In the genomic region with DNA sequence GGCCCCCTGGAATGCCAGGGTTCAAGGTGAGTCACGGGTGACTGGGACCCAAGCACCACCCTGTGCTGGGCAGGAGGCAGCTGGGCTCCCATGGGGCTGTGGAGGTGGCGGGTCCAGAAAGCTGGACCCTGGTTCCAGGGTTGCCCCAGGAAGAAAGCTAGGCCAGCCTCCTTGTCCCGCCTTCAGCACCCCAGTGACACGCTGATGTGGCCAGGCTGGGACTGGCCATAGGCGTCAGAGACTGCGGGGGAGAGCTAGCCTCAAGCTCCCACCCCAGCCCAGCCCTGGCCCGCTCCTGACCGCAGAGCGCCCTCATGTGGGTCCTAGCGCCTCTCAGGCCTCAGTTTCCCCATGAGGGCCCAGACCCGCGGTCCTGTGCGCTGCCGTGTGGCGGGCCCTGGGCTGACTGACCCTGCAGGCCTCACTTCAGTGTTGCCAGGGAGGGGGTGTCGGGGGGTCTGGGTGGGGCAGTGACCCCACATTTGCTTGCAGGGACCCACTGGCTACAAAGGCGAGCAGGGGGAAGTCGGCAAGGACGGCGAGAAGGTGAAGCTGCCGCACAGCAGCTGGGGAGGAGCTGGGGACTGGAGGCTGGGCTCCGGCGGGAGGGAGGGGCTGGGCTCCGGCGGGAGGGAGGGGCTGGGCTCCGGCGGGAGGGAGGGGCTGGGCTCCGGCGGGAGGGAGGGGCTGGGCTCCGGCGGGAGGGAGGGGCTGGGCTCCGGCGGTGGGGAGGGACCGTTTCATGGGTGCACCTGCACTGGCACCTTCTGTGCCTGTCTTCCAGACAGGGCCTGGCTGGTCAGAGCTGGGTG, we compare ENCODE assay signal across 8 cellular contexts. TPM values are rescaled to one million over a fixed set of nuclear protein-coding genes. Genes with fewer than 3 reads are reported as not detected.
DNase-seq lines count a peak whose midpoint lies in the region; ATAC-seq, FAIRE-seq and TF ChIP-seq lines count a peak whose summit lies in the region.

No MANE protein-coding gene starts in this region.

- H3K9me3 Mint-ChIP-seq in mesothelial cell of epicardium, result no peaks in the 10 kb centered on the region

- H3K27me3 Mint-ChIP-seq in mesothelial cell of epicardium (ENCODE audit: low read depth), result no peaks in the 10 kb centered on the region

- no peaks in the 10 kb centered on the region for H3K79me2 ChIP-seq in OCI-LY3 (ENCODE audit: low read length)

- no peak overlapping the region for H2AFZ ChIP-seq in OCI-LY3 (ENCODE audit: low read depth, low read length)

- no peaks in the 10 kb centered on the region for H4K20me1 ChIP-seq in OCI-LY3 (ENCODE audit: insufficient read depth, low read length)

- peaks cover 3% of the 10 kb centered on the region for H3K36me3 Mint-ChIP-seq in mesothelial cell of epicardium

- H3K4me3 ChIP-seq in OCI-LY3 (ENCODE audit: low read length) (peak overlapping the region; percentile 74), body of pancreas (no peak overlapping the region)

- H3K4me1 ChIP-seq in OCI-LY3 (ENCODE audit: low read length) (peaks cover 43% of the 10 kb centered on the region), body of pancreas (peaks cover 32% of the 10 kb centered on the region)

- FAIRE-seq in GM12892 (lab: Jason Lieb, UNC), result no peak

- H3K9me3 ChIP-seq in OCI-LY3 (ENCODE audit: insufficient read depth, low read length), result no peaks in the 10 kb centered on the region
- no peaks in the 10 kb centered on the region for H3K9me3 ChIP-seq in body of pancreas

- H3K4me3 Mint-ChIP-seq in mesothelial cell of epicardium, result peak overlapping the region; percentile 28

- TF ChIP-seq CTCF in OCI-LY3 (IDR thresholded peaks at IDR 0.05; ENCODE audit: low read depth, low read length) (no peak), body of pancreas (IDR thresholded peaks at IDR 0.05) (no peak), mesothelial cell of epicardium (IDR thresholded peaks at IDR 0.05; ENCODE audit: unreplicated experiment) (no peak)

- DNase-seq in A172 (ENCODE audit: low spot score) (peak; percentile 46), body of pancreas (peak in 3 of 4 donors; percentile 71 to 91 (median 82)), mesothelial cell of epicardium (ENCODE audit: low spot score in 2 of 2, unreplicated experiment in 2 of 2) (peak in 1 of 2 experiments; percentile 64), GM12892 (ENCODE audit: insufficient read length) (no peak)

- ATAC-seq in GM19463 (IDR thresholded peaks at IDR 0.05; ENCODE audit: unreplicated experiment) (peak; percentile 46), body of pancreas (peak; percentile 67), HG03521 (IDR thresholded peaks at IDR 0.05; ENCODE audit: unreplicated experiment) (no peak), HG02981 (IDR thresholded peaks at IDR 0.05; ENCODE audit: unreplicated experiment) (no peak)

- H3K27ac ChIP-seq in OCI-LY3 (ENCODE audit: low read length) (peak overlapping the region; percentile 27), body of pancreas (peak overlapping the region; percentile 44 to 82 (median 73))

- H3K36me3 ChIP-seq in OCI-LY3 (replicated peaks; ENCODE audit: low read depth, low read length) (no peaks in the 10 kb centered on the region), body of pancreas (replicated peaks in 1 of 2; ENCODE audit: insufficient read depth in 1 of 2, low read depth in 2 of 2) (no peaks in the 10 kb centered on the region)

- 40 to 66% methylated on average over 5 to 24 of the region's 34 CpGs for WGBS in body of pancreas, 2 donors

- H3K9ac ChIP-seq in OCI-LY3 (ENCODE audit: low read length), result peak overlapping the region; percentile 62

- intact Hi-C loops in body of pancreas (cut with DNase I), result no loop called here

- H3K27me3 ChIP-seq in OCI-LY3 (ENCODE audit: low read depth, low read length) (peaks cover 5% of the 10 kb centered on the region), body of pancreas (no peaks in the 10 kb centered on the region)

- peak in 2 of 3 donors; percentile 20 for TF ChIP-seq POLR2A in body of pancreas (IDR thresholded peaks at IDR 0.05)
- no peak for TF ChIP-seq POLR2A in GM12892 (IDR thresholded peaks at IDR 0.05; ENCODE audit: low read depth, low read length)

- H3K27ac Mint-ChIP-seq in mesothelial cell of epicardium, result no peak overlapping the region

- H3K4me2 ChIP-seq in OCI-LY3 (ENCODE audit: low read length), result peak overlapping the region; percentile 95

- H3K4me1 Mint-ChIP-seq in mesothelial cell of epicardium, result peaks cover 16% of the 10 kb centered on the region

RNA-seq across cellular contexts. Expression of a gene that starts 7.8 kb away (rescaled TPM):
- 1.9 and 2.8 TPM in 2 replicates for total RNA-seq in A172 (2014; rRNA removed; shearing (Covaris generic))
- total RNA-seq in body of pancreas (10 to 100 TPM; 25.2 to 69.5 TPM), mesothelial cell of epicardium (573 to 576 TPM (median 576 TPM) in 3 replicates)
- 0.66 TPM for polyA plus RNA-seq in GM12892 (2012; ENCODE audit: missing spikeins)

RNA-seq across cellular contexts. Expression of a gene that starts 20.0 kb away (rescaled TPM):
- total RNA-seq in A172 (2014; rRNA removed; shearing (Covaris generic)), result 66.0 and 90.7 TPM in 2 replicates
- 10 to 100 TPM; 46.4 to 47.8 TPM for total RNA-seq in body of pancreas
- total RNA-seq in mesothelial cell of epicardium, result 56.2 to 58.4 TPM (median 56.5 TPM) in 3 replicates
- 11.1 TPM for polyA plus RNA-seq in GM12892 (2012; ENCODE audit: missing spikeins)

RNA-seq across cellular contexts. Expression of a gene that starts 28.4 kb away (rescaled TPM):
- 60.5 and 63.2 TPM in 2 replicates for total RNA-seq in A172 (2014; rRNA removed; shearing (Covaris generic))
- total RNA-seq in body of pancreas, result 10 to 100 TPM in 1 of 2 donors, 1 to 10 TPM in 1; 7.0 to 10.2 TPM
- total RNA-seq in mesothelial cell of epicardium, result 18.4 to 20.8 TPM (median 20.4 TPM) in 3 replicates
- polyA plus RNA-seq in GM12892 (2012; ENCODE audit: missing spikeins), result 9.6 TPM

RNA-seq across cellular contexts. Expression of a gene that starts 36.9 kb away (rescaled TPM):
- 23.7 and 24.1 TPM in 2 replicates for total RNA-seq in A172 (2014; rRNA removed; shearing (Covaris generic))
- 1 to 10 TPM; 2.0 to 7.5 TPM for total RNA-seq in body of pancreas
- total RNA-seq in mesothelial cell of epicardium, result 12.0 to 12.6 TPM (median 12.2 TPM) in 3 replicates
- polyA plus RNA-seq in GM12892 (2012; ENCODE audit: missing spikeins), result 6.3 TPM

Comparison
In these comparisons a context has a peak if more than half of its experiments do, and no peak if none do; other contexts are left out.
1. ATAC-seq: peak in GM19463 (single experiment) and body of pancreas (single experiment); none in HG03521 (single experiment) and HG02981 (single experiment).